ENCODE assay signal across 8 cellular contexts in genomic region chr14:105015905-105016304, GRCh38. TPM values are rescaled to one million over a fixed set of nuclear protein-coding genes. Genes with fewer than 3 reads are reported as not detected.
DNase-seq lines count a peak whose midpoint lies in the region; ATAC-seq and TF ChIP-seq lines count a peak whose summit lies in the region.
"Had no signal": no experiment of that assay in that cellular context is flagged by ENCODE, and none has a peak within 500 bp of the region (broad histone marks: within the 10 kb centered on the region; RNA-seq: fewer than 3 reads in every experiment).

No MANE protein-coding gene starts in this region.

- POLR2A ChIA-PET in activated CD8-positive, alpha-beta T cell treated with anti-CD3 and anti-CD28 coated beads for 36 hours (lab: Charles Lee): interaction anchor here (1.6 to 9.7 kb wide), 2 partner anchors 11 to 32 kb away, joined by 3 to 69 read pairs; no protein-coding TSS in a partner anchor
- POLR2A ChIA-PET in naive thymus-derived CD4-positive, alpha-beta T cell (lab: Charles Lee): no interaction called here

- H3K9me3 ChIP-seq in DOHH2 (ENCODE audit: control insufficient read depth, insufficient read depth, low read length) (no peaks in the 10 kb centered on the region), ascending aorta (no peaks in the 10 kb centered on the region)
- no peaks in the 10 kb centered on the region for H3K9me3 ChIP-seq in naive thymus-derived CD4-positive, alpha-beta T cell (ENCODE audit: control insufficient read depth in 2 of 3, low read length in 3 of 3)

- intact Hi-C loops in CD14-positive monocyte (cut with micrococcal nuclease): loop anchor here in 1 of 2 donors (5.0 kb wide), 1 partner anchor 39 kb away; the partner anchor contains the start of gene AHNAK2
- intact Hi-C loops in activated CD8-positive, alpha-beta T cell treated with anti-CD3 and anti-CD28 coated beads for 36 hours (cut with micrococcal nuclease): no loop called here
- intact Hi-C loops in naive thymus-derived CD4-positive, alpha-beta T cell (cut with micrococcal nuclease): no loop called here
- intact Hi-C loops in ascending aorta (cut with DNase I): no loop called here

- H3K9me2 ChIP-seq in DOHH2 (replicated peaks; ENCODE audit: control insufficient read depth, low read length): no peaks in the 10 kb centered on the region

- peaks cover 60% of the 10 kb centered on the region for H3K4me1 ChIP-seq in DOHH2 (ENCODE audit: control insufficient read depth, low read length)
- H3K4me1 ChIP-seq in naive thymus-derived CD4-positive, alpha-beta T cell (ENCODE audit: control insufficient read depth in 2 of 2, insufficient read depth in 2 of 2, low read length in 2 of 2): peaks cover 22 to 58% of the 10 kb centered on the region in 2 donors
- H3K4me1 ChIP-seq in ascending aorta: peaks cover 5 to 13% of the 10 kb centered on the region in 2 donors

- no peak for ATAC-seq in activated CD8-positive, alpha-beta T cell treated with anti-CD3 and anti-CD28 coated beads for 36 hours
- no peak for ATAC-seq in naive thymus-derived CD4-positive, alpha-beta T cell
- no peak for ATAC-seq in HG02973 (IDR thresholded peaks at IDR 0.05; ENCODE audit: unreplicated experiment)
- ATAC-seq: Right ventricle myocardium inferior had no signal

- peaks cover 25 to 28% of the 10 kb centered on the region in 2 donors for H3K36me3 Mint-ChIP-seq in CD14-positive monocyte
- peaks cover 65% of the 10 kb centered on the region for H3K36me3 Mint-ChIP-seq in activated CD8-positive, alpha-beta T cell treated with anti-CD3 and anti-CD28 coated beads for 36 hours (ENCODE audit: low read depth)
- peaks cover 0 to 16% (median 0%) of the 10 kb centered on the region in 5 donors for H3K36me3 Mint-ChIP-seq in naive thymus-derived CD4-positive, alpha-beta T cell

- H3K36me3 ChIP-seq in DOHH2 (ENCODE audit: control insufficient read depth, low read length): peaks cover 93% of the 10 kb centered on the region
- H3K36me3 ChIP-seq in naive thymus-derived CD4-positive, alpha-beta T cell (ENCODE audit: control insufficient read depth in 2 of 3, insufficient read depth in 3 of 3, low read length in 3 of 3): peaks cover 0 to 10% (median 0%) of the 10 kb centered on the region in 3 experiments
- peaks cover 3 to 4% of the 10 kb centered on the region in 2 donors for H3K36me3 ChIP-seq in ascending aorta

- no peak for TF ChIP-seq CTCF in CD14-positive monocyte (IDR thresholded peaks at IDR 0.05)
- TF ChIP-seq CTCF in DOHH2 (IDR thresholded peaks at IDR 0.05; ENCODE audit: low read depth, low read length, poor library complexity, severe bottlenecking): no peak
- no peak for TF ChIP-seq CTCF in activated CD8-positive, alpha-beta T cell treated with anti-CD3 and anti-CD28 coated beads for 36 hours (IDR thresholded peaks at IDR 0.05)
- no peak for TF ChIP-seq CTCF in ascending aorta (IDR thresholded peaks at IDR 0.05)

- peak overlapping the region; percentile 37; the same call in 1 of the 2 replicates for H3K4me2 ChIP-seq in DOHH2 (ENCODE audit: low read length)

- H3K27ac ChIP-seq in DOHH2 (ENCODE audit: low read depth, low read length) (no peak overlapping the region), ascending aorta (no peak overlapping the region)
- H3K27ac ChIP-seq in naive thymus-derived CD4-positive, alpha-beta T cell (ENCODE audit: low read depth, low read length): no peak overlapping the region

- H3K4me3 Mint-ChIP-seq in CD14-positive monocyte: no peak overlapping the region
- H3K4me3 Mint-ChIP-seq in activated CD8-positive, alpha-beta T cell treated with anti-CD3 and anti-CD28 coated beads for 36 hours: peak overlapping the region; percentile 40
- peak overlapping the region in 3 of 10 donors; percentile 18 to 38 (median 23) for H3K4me3 Mint-ChIP-seq in naive thymus-derived CD4-positive, alpha-beta T cell

- H3K27me3 Mint-ChIP-seq in CD14-positive monocyte (ENCODE audit: low read depth in 3 of 3): peaks cover 0 to 2% (median 0%) of the 10 kb centered on the region in 3 donors
- no peaks in the 10 kb centered on the region for H3K27me3 Mint-ChIP-seq in activated CD8-positive, alpha-beta T cell treated with anti-CD3 and anti-CD28 coated beads for 36 hours
- no peaks in the 10 kb centered on the region for H3K27me3 Mint-ChIP-seq in naive thymus-derived CD4-positive, alpha-beta T cell

- peak overlapping the region in 6 of 7 donors; percentile 33 to 83 (median 66) for H3K27ac Mint-ChIP-seq in CD14-positive monocyte
- peak overlapping the region; percentile 57 for H3K27ac Mint-ChIP-seq in activated CD8-positive, alpha-beta T cell treated with anti-CD3 and anti-CD28 coated beads for 36 hours
- peak overlapping the region in 7 of 9 donors; percentile 30 to 77 (median 60) for H3K27ac Mint-ChIP-seq in naive thymus-derived CD4-positive, alpha-beta T cell

- H3K79me2 ChIP-seq in DOHH2 (ENCODE audit: control insufficient read depth, low read length): peaks cover 100% of the 10 kb centered on the region

- H3F3A ChIP-seq in DOHH2 (ENCODE audit: control insufficient read depth, insufficient read depth): no peaks in the 10 kb centered on the region

- CTCF ChIA-PET in activated CD8-positive, alpha-beta T cell treated with anti-CD3 and anti-CD28 coated beads for 36 hours (lab: Charles Lee): interaction anchor here (1.8 to 4.0 kb wide), 2 partner anchors 28 to 30 kb away, joined by 6 to 21 read pairs; no protein-coding TSS in a partner anchor
- CTCF ChIA-PET in naive thymus-derived CD4-positive, alpha-beta T cell (lab: Charles Lee): interaction anchor here (1.4 kb wide), 1 partner anchor 71 kb away, joined by 3 read pairs; no protein-coding TSS in a partner anchor

- no peak for DNase-seq in CD14-positive monocyte (ENCODE audit: low spot score)
- no peak for DNase-seq in activated CD8-positive, alpha-beta T cell treated with anti-CD3 and anti-CD28 coated beads for 36 hours
- DNase-seq in naive thymus-derived CD4-positive, alpha-beta T cell: no peak
- no peak for DNase-seq in ascending aorta (ENCODE audit: low spot score in 2 of 2)
- DNase-seq in DMS53 treated with DMSO at 0.1 percent for 48 hours (lab: John Stamatoyannopoulos, UW; ENCODE audit: unreplicated experiment): no peak

- peaks cover 73% of the 10 kb centered on the region for H4K20me1 ChIP-seq in DOHH2 (ENCODE audit: control insufficient read depth, insufficient read depth, low read depth, low read length)

- peaks cover 72% of the 10 kb centered on the region for H3K4me1 Mint-ChIP-seq in CD14-positive monocyte
- peaks cover 57% of the 10 kb centered on the region for H3K4me1 Mint-ChIP-seq in activated CD8-positive, alpha-beta T cell treated with anti-CD3 and anti-CD28 coated beads for 36 hours (ENCODE audit: low read depth)
- H3K4me1 Mint-ChIP-seq in naive thymus-derived CD4-positive, alpha-beta T cell: peaks cover 48 to 71% (median 58%) of the 10 kb centered on the region in 7 donors

- no peaks in the 10 kb centered on the region for H3K9me3 Mint-ChIP-seq in CD14-positive monocyte
- H3K9me3 Mint-ChIP-seq in activated CD8-positive, alpha-beta T cell treated with anti-CD3 and anti-CD28 coated beads for 36 hours: no peaks in the 10 kb centered on the region
- H3K9me3 Mint-ChIP-seq in naive thymus-derived CD4-positive, alpha-beta T cell: no peaks in the 10 kb centered on the region

- H3K27me3 ChIP-seq in DOHH2 (ENCODE audit: control insufficient read depth, low read length) (no peaks in the 10 kb centered on the region), ascending aorta (no peaks in the 10 kb centered on the region)
- H3K27me3 ChIP-seq in naive thymus-derived CD4-positive, alpha-beta T cell (ENCODE audit: control insufficient read depth in 2 of 2, insufficient read depth in 2 of 2, low read length in 2 of 2): no peaks in the 10 kb centered on the region

- H3K4me3 ChIP-seq in DOHH2 (ENCODE audit: low read length): no peak overlapping the region
- no peak overlapping the region for H3K4me3 ChIP-seq in naive thymus-derived CD4-positive, alpha-beta T cell (ENCODE audit: low read length)
- no peak overlapping the region for H3K4me3 ChIP-seq in ascending aorta

RNA-seq across cellular contexts. Expression of gene CDCA4, which starts 5.0 kb away (rescaled TPM):
- 10 to 100 TPM in 1 of 2 donors, 1 to 10 TPM in 1; 8.6 to 12.0 TPM for polyA plus RNA-seq in CD14-positive monocyte
- total RNA-seq in activated CD8-positive, alpha-beta T cell treated with anti-CD3 and anti-CD28 coated beads for 36 hours: 10 to 100 TPM; 59.4 to 63.5 TPM
- 10 to 100 TPM; 12.7 to 47.8 (median 14.0) TPM for total RNA-seq in naive thymus-derived CD4-positive, alpha-beta T cell
- 10 to 100 TPM in 1 of 2 donors, 1 to 10 TPM in 1; 8.0 to 12.1 TPM for polyA plus RNA-seq in naive thymus-derived CD4-positive, alpha-beta T cell
- total RNA-seq in ascending aorta: 2.3 TPM

RNA-seq across cellular contexts. Expression of gene CLBA1, which starts 30.3 kb away (rescaled TPM):
- polyA plus RNA-seq in CD14-positive monocyte: under 1 TPM; 0.62 to 0.76 TPM
- under 1 TPM; 0.47 to 0.67 TPM for total RNA-seq in activated CD8-positive, alpha-beta T cell treated with anti-CD3 and anti-CD28 coated beads for 36 hours
- 1 to 10 TPM in 4 of 5 experiments, under 1 TPM in 1; 0.51 to 2.1 (median 1.3) TPM for total RNA-seq in naive thymus-derived CD4-positive, alpha-beta T cell
- under 1 TPM; 0.26 to 0.72 TPM for polyA plus RNA-seq in naive thymus-derived CD4-positive, alpha-beta T cell
- 18.1 TPM for total RNA-seq in ascending aorta

RNA-seq across cellular contexts. Expression of gene AHNAK2, which starts 37.7 kb away (rescaled TPM):
- under 1 TPM in 1 of 2 donors, not detected in 1; 0.01 TPM for polyA plus RNA-seq in CD14-positive monocyte
- total RNA-seq in activated CD8-positive, alpha-beta T cell treated with anti-CD3 and anti-CD28 coated beads for 36 hours: under 1 TPM in 1 of 2 experiments, not detected in 1; 0.02 TPM
- total RNA-seq in naive thymus-derived CD4-positive, alpha-beta T cell: under 1 TPM in 1 of 5 experiments, not detected in 4; 0.02 TPM
- polyA plus RNA-seq in naive thymus-derived CD4-positive, alpha-beta T cell: not detected
- 35.5 TPM for total RNA-seq in ascending aorta

RNA-seq across cellular contexts. Expression of gene GPR132, which starts 49.3 kb away (rescaled TPM):
- polyA plus RNA-seq in CD14-positive monocyte: 10 to 100 TPM in 1 of 2 donors, 1 to 10 TPM in 1; 6.3 to 13.0 TPM
- total RNA-seq in activated CD8-positive, alpha-beta T cell treated with anti-CD3 and anti-CD28 coated beads for 36 hours: 10 to 100 TPM; 15.1 to 16.4 TPM
- 10 to 100 TPM; 37.8 to 58.7 (median 45.2) TPM for total RNA-seq in naive thymus-derived CD4-positive, alpha-beta T cell
- polyA plus RNA-seq in naive thymus-derived CD4-positive, alpha-beta T cell: 10 to 100 TPM in 1 of 2 donors, 1 to 10 TPM in 1; 9.3 to 40.2 TPM
- total RNA-seq in ascending aorta: not detected

Comparison
In these comparisons a context has a peak if more than half of its experiments do, and no peak if none do; other contexts are left out.
1. RNA of gene AHNAK2, which starts 37.7 kb away (total RNA-seq): 35.5 TPM in ascending aorta (single experiment); 0.02 TPM in naive thymus-derived CD4-positive, alpha-beta T cell and 0.02 TPM in activated CD8-positive, alpha-beta T cell treated with anti-CD3 and anti-CD28 coated beads for 36 hours; every median in the first group is over 10 times any median in the second.
2. Peak in every context shown above with its lines, with median percentiles within 50 percentile points of each other: H3K27ac Mint-ChIP-seq.